Comparison of ENCODE assay signal across 13 cellular contexts in the genomic region with DNA sequence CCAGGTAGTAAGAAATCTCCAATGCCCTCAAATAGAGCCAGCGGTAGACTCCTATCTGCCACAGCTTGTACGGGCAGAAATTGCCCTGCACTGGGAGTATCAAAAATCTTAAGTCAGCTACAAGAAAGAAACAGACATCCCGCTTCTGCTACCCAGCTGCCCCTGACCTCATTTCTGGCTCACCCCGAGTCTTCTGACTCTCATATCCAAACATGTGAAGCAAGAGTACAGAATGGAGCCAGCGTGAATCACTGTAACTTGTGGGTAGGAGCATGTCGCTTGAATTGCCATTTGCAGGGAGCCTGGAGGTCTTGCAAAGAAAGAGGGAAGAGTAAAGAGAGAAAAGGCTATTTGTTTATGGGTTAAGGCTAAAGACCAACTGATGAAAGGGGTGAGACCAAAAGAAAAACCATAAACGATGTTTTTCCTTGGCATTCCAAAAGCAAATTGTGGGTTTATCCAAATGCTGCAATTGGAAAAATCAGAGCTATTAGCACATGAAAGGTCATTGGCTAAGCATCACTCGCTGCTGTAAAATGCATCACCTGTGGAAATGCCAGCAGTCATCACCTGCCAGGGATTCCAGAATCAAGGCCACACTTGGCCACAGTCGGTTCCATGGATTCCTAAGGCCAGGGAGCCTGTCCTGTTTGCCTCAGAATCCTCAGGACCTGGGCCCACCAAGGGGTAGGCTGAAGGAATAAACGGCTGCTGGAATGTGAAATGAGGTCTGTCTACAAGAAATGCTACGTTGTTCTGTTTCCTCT.
DNase-seq lines count a peak whose midpoint lies in the region; ATAC-seq, FAIRE-seq and TF ChIP-seq lines count a peak whose summit lies in the region.
"Had no signal": no experiment of that assay in that cellular context is flagged by ENCODE, and none has a peak within 500 bp of the region (broad histone marks: within the 10 kb centered on the region; RNA-seq: fewer than 3 reads in every experiment).

No MANE protein-coding gene starts in this region.

- dilution Hi-C loops in mammary epithelial cell (cut with HindIII; ENCODE audit: low sequenced_read_pairs), result no loop called here

- in situ Hi-C loops in mammary epithelial cell (cut with MboI; ENCODE audit: low sequenced_read_pairs in 2 of 2), result no loop called here

- H3K4me1 ChIP-seq in subcutaneous abdominal adipose tissue (ENCODE audit: control insufficient read depth in 5 of 5, insufficient read depth in 5 of 5, low read length in 5 of 5), result peaks cover 0 to 15% (median 11%) of the 10 kb centered on the region in 5 donors
- no peaks in the 10 kb centered on the region for H3K4me1 ChIP-seq in mammary epithelial cell (ENCODE audit: insufficient read depth, low read length)

- FAIRE-seq in GM19239 (lab: Jason Lieb, UNC), result peak; percentile 45
- FAIRE-seq: endothelial cell of umbilical vein, K562 had no signal

- BruUV-seq in mammary epithelial cell (replicated peaks; lab: Mats Ljungman, UMichigan), result no TSS peak

- intact Hi-C loops in mammary epithelial cell (cut with micrococcal nuclease), result no loop called here

- no peaks in the 10 kb centered on the region for H3K79me2 ChIP-seq in mammary epithelial cell (ENCODE audit: insufficient read depth, low read length)

- no peak overlapping the region for H3K4me2 ChIP-seq in mammary epithelial cell (ENCODE audit: insufficient read depth, low read depth, low read length)

- H2AFZ ChIP-seq in mammary epithelial cell (ENCODE audit: low read depth, low read length), result no peak overlapping the region

- H3K9me3 ChIP-seq in subcutaneous abdominal adipose tissue (ENCODE audit: control insufficient read depth in 5 of 5, low read length in 5 of 5) (no peaks in the 10 kb centered on the region), mammary epithelial cell (replicated peaks; ENCODE audit: insufficient read depth, low read length) (no peaks in the 10 kb centered on the region)

- H3K36me3 ChIP-seq in subcutaneous abdominal adipose tissue (ENCODE audit: control insufficient read depth in 5 of 5, insufficient read depth in 5 of 5, low read length in 5 of 5), result peaks cover 0 to 8% (median 3%) of the 10 kb centered on the region in 5 donors
- H3K36me3 ChIP-seq in mammary epithelial cell (ENCODE audit: insufficient read depth, low read length), result peaks cover 2% of the 10 kb centered on the region

- CTCF ChIA-PET in mammary epithelial cell (lab: Charles Lee; ENCODE audit: low non-redundant PET), result no interaction called here

- TF ChIP-seq CTCF in mammary epithelial cell (conservative IDR thresholded peaks at IDR 0.05 in 1 of 2, IDR thresholded peaks at IDR 0.05 in 1 of 2; ENCODE audit: extremely low read depth in 1 of 2, insufficient read depth in 1 of 2, low read depth in 1 of 2, low read length in 2 of 2), result no peak

- no peak for ATAC-seq in GM19023 (IDR thresholded peaks at IDR 0.05; ENCODE audit: unreplicated experiment)
- ATAC-seq in HG02870 (IDR thresholded peaks at IDR 0.05; ENCODE audit: unreplicated experiment), result no peak
- ATAC-seq: K562 had no signal

- no peaks in the 10 kb centered on the region for H3K27me3 ChIP-seq in subcutaneous abdominal adipose tissue (ENCODE audit: control insufficient read depth in 5 of 5, insufficient read depth in 4 of 5, low read length in 5 of 5)
- no peaks in the 10 kb centered on the region for H3K27me3 ChIP-seq in mammary epithelial cell (ENCODE audit: insufficient read depth, low read length)

- peak overlapping the region; percentile 83 for H3K27ac ChIP-seq in subcutaneous abdominal adipose tissue (ENCODE audit: low read depth, low read length)
- H3K27ac ChIP-seq in mammary epithelial cell (ENCODE audit: insufficient read depth, low read depth, low read length), result no peak overlapping the region

- 72% methylated on average over 11 of the region's 11 CpGs for WGBS in mammary epithelial cell (ENCODE audit: low coverage, missing lambda C conversion rate)

- no peak overlapping the region for H3K9ac ChIP-seq in subcutaneous abdominal adipose tissue (ENCODE audit: low read length in 5 of 5)
- H3K9ac ChIP-seq in mammary epithelial cell (ENCODE audit: insufficient read depth, low read length), result no peak overlapping the region

- H4K20me1 ChIP-seq in mammary epithelial cell (ENCODE audit: insufficient read depth, low read length), result no peaks in the 10 kb centered on the region

- DNase-seq in GM19239 (ENCODE audit: insufficient read length, low spot score) (no peak), amniotic stem cell (lab: John Stamatoyannopoulos, UW) (peak; percentile 28), iris pigment epithelial cell (ENCODE audit: low read depth) (peak; percentile 97), mammary epithelial cell (no peak)
- DNase-seq in stimulated activated CD4-positive, alpha-beta T cell treated with anti-CD3 and anti-CD28 coated beads, Interleukin-4, amount 100 ng/mL, for 24 hours, result no peak
- DNase-seq: NCI-H748 treated with DMSO at 0.1 percent for 48 hours; stimulated activated CD4-positive, alpha-beta T cell treated with anti-CD3 and anti-CD28 coated beads, Interleukin-4, amount 100 ng/mL, for 4 hours; T1000 had no signal

- H3K4me3 ChIP-seq in subcutaneous abdominal adipose tissue (ENCODE audit: low read depth in 1 of 5, low read length in 5 of 5) (peak overlapping the region in 1 of 5 donors; percentile 49), mammary epithelial cell (replicated peaks in 1 of 3; ENCODE audit: insufficient read depth in 1 of 3, low read depth in 2 of 3, low read length in 3 of 3) (no peak overlapping the region)
- H3K4me3 ChIP-seq: K562 had no signal

Comparison
In these comparisons a context has a peak if more than half of its experiments do, and no peak if none do; other contexts are left out.
1. DNase-seq: peak in amniotic stem cell (single experiment) and iris pigment epithelial cell (single experiment); none in GM19239 (single experiment), stimulated activated CD4-positive, alpha-beta T cell treated with anti-CD3 and anti-CD28 coated beads, Interleukin-4, amount 100 ng/mL, for 24 hours (single experiment) and mammary epithelial cell (single experiment).